In genomic region chr17:82205720-82206508, GRCh38 we compare ENCODE assay signal across 1 cellular context.
TF ChIP-seq lines count a peak whose summit lies in the region.

No MANE protein-coding gene starts in this region.

TF ChIP-seq in HepG2, 621 proteins besides CTCF, POLR2A, EP300 and RAD21 (continued from another document and continues in another):
- TF ChIP-seq TRAFD1 (CRISPR knock-in tag; IDR thresholded peaks at IDR 0.05; ENCODE audit: borderline replicate concordance) (no peak), MTA3 (CRISPR knock-in tag; IDR thresholded peaks at IDR 0.05) (no peak), JUND (CRISPR knock-in tag; IDR thresholded peaks at IDR 0.05) (no peak), SOX6 (IDR thresholded peaks at IDR 0.05) (no peak), SOX6 (CRISPR knock-in tag; IDR thresholded peaks at IDR 0.05) (peak; percentile 43), SALL1 (CRISPR knock-in tag; IDR thresholded peaks at IDR 0.05) (peak; percentile 72), HNRNPL (IDR thresholded peaks at IDR 0.05; ENCODE audit: low read depth, low read length) (0 out of 2 replicates have a peak, but pooled peaks have one; percentile 29), RARG (CRISPR knock-in tag; IDR thresholded peaks at IDR 0.05; ENCODE audit: low read depth) (no peak), KLF15 (CRISPR knock-in tag; IDR thresholded peaks at IDR 0.05; ENCODE audit: borderline replicate concordance) (no peak), RARA (CRISPR knock-in tag; IDR thresholded peaks at IDR 0.05) (0 out of 2 replicates have a peak, but pooled peaks have one; percentile 19), ZNF687 (CRISPR knock-in tag; IDR thresholded peaks at IDR 0.05) (peak; percentile 93), ARHGAP35 (CRISPR knock-in tag; IDR thresholded peaks at IDR 0.05; ENCODE audit: borderline replicate concordance) (no peak), CBX2 (IDR thresholded peaks at IDR 0.05; ENCODE audit: low read depth, low read length) (no peak), CBX2 (CRISPR knock-in tag; IDR thresholded peaks at IDR 0.05; ENCODE audit: low read depth) (no peak), KAT8 (CRISPR knock-in tag; IDR thresholded peaks at IDR 0.05) (peak; percentile 95), ZFP41 (CRISPR knock-in tag; IDR thresholded peaks at IDR 0.05; ENCODE audit: borderline replicate concordance) (no peak), KDM1A (CRISPR knock-in tag; IDR thresholded peaks at IDR 0.05) (no peak), BCL3 (CRISPR knock-in tag; IDR thresholded peaks at IDR 0.05) (peak; percentile 80), ZNF292 (CRISPR knock-in tag; IDR thresholded peaks at IDR 0.05; ENCODE audit: borderline replicate concordance, low read depth) (no peak), ZBTB3 (CRISPR knock-in tag; IDR thresholded peaks at IDR 0.05; ENCODE audit: borderline replicate concordance, low read depth) (no peak), HMGA1 (CRISPR knock-in tag; conservative IDR thresholded peaks at IDR 0.05) (no peak), GRHL1 (CRISPR knock-in tag; conservative IDR thresholded peaks at IDR 0.05) (no peak), ZNF432 (CRISPR knock-in tag; IDR thresholded peaks at IDR 0.05; ENCODE audit: borderline replicate concordance) (no peak), KIAA2018 (CRISPR knock-in tag; IDR thresholded peaks at IDR 0.05; ENCODE audit: borderline replicate concordance) (no peak), HNRNPH1 (optimal IDR thresholded peaks at IDR 0.05; ENCODE audit: low read depth, low read length) (peak; percentile 50), PHF8 (CRISPR knock-in tag; IDR thresholded peaks at IDR 0.05) (peak; percentile 63), ZBTB2 (CRISPR knock-in tag; IDR thresholded peaks at IDR 0.05; ENCODE audit: low read depth) (no peak), PRDM10 (CRISPR knock-in tag; IDR thresholded peaks at IDR 0.05; ENCODE audit: low read depth) (peak; percentile 56; the same call in 1 of the 2 replicates), FOXJ3 (CRISPR knock-in tag; IDR thresholded peaks at IDR 0.05; ENCODE audit: borderline replicate concordance) (no peak), ZNF282 (IDR thresholded peaks at IDR 0.05; ENCODE audit: partially characterized antibody) (no peak), TFAP4 (IDR thresholded peaks at IDR 0.05; ENCODE audit: borderline replicate concordance, low read depth) (peak; percentile 79; the same call in 1 of the 2 replicates), GLI4 (CRISPR knock-in tag; IDR thresholded peaks at IDR 0.05; ENCODE audit: borderline replicate concordance) (no peak), ZNF773 (CRISPR knock-in tag; IDR thresholded peaks at IDR 0.05; ENCODE audit: borderline replicate concordance) (no peak), BRCA1 (CRISPR knock-in tag; IDR thresholded peaks at IDR 0.05) (no peak), XRCC5 (optimal IDR thresholded peaks at IDR 0.05; ENCODE audit: low read length) (peak; percentile 93), NFKBIZ (CRISPR knock-in tag; IDR thresholded peaks at IDR 0.05) (0 out of 2 replicates have a peak, but pooled peaks have one; percentile 38)
